30 cellular contexts compared by ENCODE assay signal in the genomic region with DNA sequence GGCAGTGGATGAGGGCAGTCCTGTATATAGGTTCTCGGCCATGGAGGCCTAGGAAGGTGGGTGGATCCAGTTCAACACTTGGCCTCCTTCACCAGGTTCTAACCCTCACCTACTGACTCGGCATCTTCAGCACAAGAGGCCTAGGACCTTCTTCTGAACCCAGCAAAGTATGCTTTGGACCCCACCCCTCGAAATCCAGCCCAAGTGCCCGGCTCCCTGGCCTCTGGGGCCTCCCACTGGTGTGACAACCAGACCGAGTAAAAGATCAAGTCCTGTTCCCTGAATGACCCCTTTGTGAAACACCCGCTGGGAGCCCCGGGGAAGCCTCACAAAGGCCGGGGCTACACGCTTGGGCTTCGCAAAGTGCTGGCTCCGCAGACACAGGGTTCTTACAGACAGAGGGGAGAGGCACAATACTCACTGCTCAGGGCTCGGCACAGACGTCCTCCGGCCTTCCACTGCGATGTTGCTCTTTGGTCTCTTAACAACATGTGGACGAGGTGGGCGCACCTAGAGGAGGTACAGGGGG. TPM values are rescaled to one million over a fixed set of nuclear protein-coding genes. Genes with fewer than 3 reads are reported as not detected.
"Had no signal": no experiment of that assay in that cellular context is flagged by ENCODE, and none has a peak within 500 bp of the region (broad histone marks: within the 10 kb centered on the region; RNA-seq: fewer than 3 reads in every experiment).

No MANE protein-coding gene starts in this region.

- H3K9me3 Mint-ChIP-seq: activated CD4-positive, alpha-beta memory T cell treated with anti-CD3 and anti-CD28 coated beads for 36 hours; activated CD4-positive, alpha-beta T cell treated with anti-CD3 and anti-CD28 coated beads, Interleukin-2, amount 10 ng/mL, durations not matched to agents 24 days and 14 days; activated T-helper 1 cell treated with anti-CD3 and anti-CD28 coated beads, Interleukin-12 subunit alpha, Interleukin-12 subunit beta, Interleukin-2, Interleukin-4 antibody, amounts not matched to agents 30 ng/mL and 10 ng/mL and 1 ng/mL, durations not matched to agents 14 hours and 24 hours and 36 hours; effector memory CD8-positive, alpha-beta T cell; nephron; stimulated activated effector memory CD8-positive, alpha-beta T cell treated with anti-CD3 and anti-CD28 coated beads, Interleukin-12 subunit alpha, Interleukin-12 subunit beta, amount 100 ng/mL, for 72 hours; stimulated activated naive CD8-positive, alpha-beta T cell treated with anti-CD3 and anti-CD28 coated beads, Interleukin-15, Interleukin-2, amounts not matched to agents 100 ng/mL and 50 ng/mL, for 24 hours; T-helper 1 cell treated with Interleukin-12 subunit alpha and Interleukin-12 subunit beta and Interleukin-4 antibody, amounts not matched to agents 30 μg/mL and 1 μg/mL, for 36 hours; type B pancreatic cell had no signal

- H3K4me1 Mint-ChIP-seq: activated CD4-positive, alpha-beta T cell treated with anti-CD3 and anti-CD28 coated beads, Interleukin-2, amount 10 ng/mL, durations not matched to agents 24 days and 14 days had no signal

- H3K4me1 ChIP-seq: left lung, right lobe of liver, uterus had no signal

- DNase-seq: activated CD4-positive, alpha-beta memory T cell treated with anti-CD3 and anti-CD28 coated beads for 36 hours; activated CD4-positive, alpha-beta T cell treated with anti-CD3 and anti-CD28 coated beads, Interleukin-2, amount 10 ng/mL, durations not matched to agents 24 days and 14 days; activated CD4-positive, CD25-positive, alpha-beta regulatory T cell treated with anti-CD3 and anti-CD28 coated beads, Interleukin-2, amount 50 U/mL, for 72 hours; activated CD8-positive, alpha-beta memory T cell treated with anti-CD3 and anti-CD28 coated beads, Interleukin-2, amount 50 U/mL, for 4 hours; activated gamma-delta T cell treated with Interleukin-2 at 50 U/mL for 16 hours; activated naive CD4-positive, alpha-beta T cell treated with anti-CD3 and anti-CD28 coated beads, Interleukin-2, amount 50 U/mL, for 16 hours; activated T-cell treated with anti-CD3 and anti-CD28 coated beads, Interleukin-2, amount 50 U/mL, for 1 hour; amniotic stem cell; cortex of kidney; effector memory CD8-positive, alpha-beta T cell; kidney glomerular epithelial cell; occipital lobe; right lobe of liver; stimulated activated CD4-positive, alpha-beta T cell treated with anti-CD3 and anti-CD28 coated beads, Interleukin-4, amount 100 ng/mL, for 1 hour; T-helper 9 cell; uterus; WERI-Rb-1 had no signal

- H3K36me3 Mint-ChIP-seq: stimulated activated effector memory CD8-positive, alpha-beta T cell treated with anti-CD3 and anti-CD28 coated beads, Interleukin-12 subunit alpha, Interleukin-12 subunit beta, amount 100 ng/mL, for 72 hours; type B pancreatic cell had no signal

- ATAC-seq: effector memory CD8-positive, alpha-beta T cell; left lung; stimulated activated effector memory CD8-positive, alpha-beta T cell treated with anti-CD3 and anti-CD28 coated beads, Interleukin-12 subunit alpha, Interleukin-12 subunit beta, amount 100 ng/mL, for 72 hours had no signal

- H3K36me3 ChIP-seq: right lobe of liver, uterus had no signal

- H3K4me3 Mint-ChIP-seq: activated CD4-positive, alpha-beta memory T cell treated with anti-CD3 and anti-CD28 coated beads for 36 hours; activated CD4-positive, alpha-beta T cell treated with anti-CD3 and anti-CD28 coated beads, Interleukin-2, amount 10 ng/mL, durations not matched to agents 24 days and 14 days; activated T-helper 1 cell treated with anti-CD3 and anti-CD28 coated beads, Interleukin-12 subunit alpha, Interleukin-12 subunit beta, Interleukin-2, Interleukin-4 antibody, amounts not matched to agents 30 ng/mL and 10 ng/mL and 1 ng/mL, durations not matched to agents 14 hours and 24 hours and 36 hours; effector memory CD8-positive, alpha-beta T cell; nephron; stimulated activated effector memory CD8-positive, alpha-beta T cell treated with anti-CD3 and anti-CD28 coated beads, Interleukin-12 subunit alpha, Interleukin-12 subunit beta, amount 100 ng/mL, for 72 hours; stimulated activated naive CD8-positive, alpha-beta T cell treated with anti-CD3 and anti-CD28 coated beads, Interleukin-15, Interleukin-2, amounts not matched to agents 100 ng/mL and 50 ng/mL, for 24 hours; T-helper 1 cell treated with Interleukin-12 subunit alpha and Interleukin-12 subunit beta and Interleukin-4 antibody, amounts not matched to agents 30 μg/mL and 1 μg/mL, for 36 hours; type B pancreatic cell had no signal

- H3K9me3 ChIP-seq: left lung, right lobe of liver, uterus had no signal

- H3K4me3 ChIP-seq: left lung, lung, right lobe of liver, uterus had no signal

- H3K27ac ChIP-seq: left lung, right lobe of liver, uterus, WERI-Rb-1 had no signal

- H3K27ac Mint-ChIP-seq: activated CD4-positive, alpha-beta memory T cell treated with anti-CD3 and anti-CD28 coated beads for 36 hours; activated CD4-positive, alpha-beta T cell treated with anti-CD3 and anti-CD28 coated beads, Interleukin-2, amount 10 ng/mL, durations not matched to agents 24 days and 14 days; activated T-helper 1 cell treated with anti-CD3 and anti-CD28 coated beads, Interleukin-12 subunit alpha, Interleukin-12 subunit beta, Interleukin-2, Interleukin-4 antibody, amounts not matched to agents 30 ng/mL and 10 ng/mL and 1 ng/mL, durations not matched to agents 14 hours and 24 hours and 36 hours; stimulated activated effector memory CD8-positive, alpha-beta T cell treated with anti-CD3 and anti-CD28 coated beads, Interleukin-12 subunit alpha, Interleukin-12 subunit beta, amount 100 ng/mL, for 72 hours; stimulated activated naive CD8-positive, alpha-beta T cell treated with anti-CD3 and anti-CD28 coated beads, Interleukin-15, Interleukin-2, amounts not matched to agents 100 ng/mL and 50 ng/mL, for 24 hours; T-helper 1 cell treated with Interleukin-12 subunit alpha and Interleukin-12 subunit beta and Interleukin-4 antibody, amounts not matched to agents 30 μg/mL and 1 μg/mL, for 36 hours; type B pancreatic cell had no signal

- H3K27me3 Mint-ChIP-seq: activated CD4-positive, alpha-beta memory T cell treated with anti-CD3 and anti-CD28 coated beads for 36 hours; activated CD4-positive, alpha-beta T cell treated with anti-CD3 and anti-CD28 coated beads, Interleukin-2, amount 10 ng/mL, durations not matched to agents 24 days and 14 days; effector memory CD8-positive, alpha-beta T cell; stimulated activated naive CD8-positive, alpha-beta T cell treated with anti-CD3 and anti-CD28 coated beads, Interleukin-15, Interleukin-2, amounts not matched to agents 100 ng/mL and 50 ng/mL, for 24 hours; type B pancreatic cell had no signal

- H3K27me3 ChIP-seq: left lung, right lobe of liver, uterus had no signal

RNA-seq across cellular contexts. Expression of a gene that starts 47.0 kb away (rescaled TPM):
- total RNA-seq: activated CD4-positive, alpha-beta memory T cell treated with anti-CD3 and anti-CD28 coated beads for 36 hours; activated CD4-positive, alpha-beta T cell treated with anti-CD3 and anti-CD28 coated beads, Interleukin-2, amount 10 ng/mL, durations not matched to agents 24 days and 14 days; activated CD8-positive, alpha-beta memory T cell treated with anti-CD3 and anti-CD28 coated beads for 36 hours; activated T-helper 1 cell treated with anti-CD3 and anti-CD28 coated beads, Interleukin-12 subunit alpha, Interleukin-12 subunit beta, Interleukin-2, Interleukin-4 antibody, amounts not matched to agents 30 ng/mL and 10 ng/mL and 1 ng/mL, durations not matched to agents 14 hours and 24 hours and 36 hours; endothelial cell of umbilical vein; fibroblast of lung; fibroblast of villous mesenchyme; mesenteric fat pad; right lobe of liver had no signal
- polyA plus RNA-seq: endothelial cell of umbilical vein, fibroblast of lung had no signal
